ENCODE assay signal across 9 cellular contexts in genomic region chr9:131361202-131361833, GRCh38. TPM values are rescaled to one million over a fixed set of nuclear protein-coding genes. Genes with fewer than 3 reads are reported as not detected.
A peak's percentile ranks its signal among the peaks of the same experiment; 100 is the strongest.
DNase-seq lines count a peak whose midpoint lies in the region; ATAC-seq and TF ChIP-seq lines count a peak whose summit lies in the region.
"Had no signal": no experiment of that assay in that cellular context is flagged by ENCODE, and none has a peak within 500 bp of the region (broad histone marks: within the 10 kb centered on the region; RNA-seq: fewer than 3 reads in every experiment).

No MANE protein-coding gene starts in this region.

- no peak overlapping the region for H3K23ac ChIP-seq in IMR-90 (ENCODE audit: low read depth, low read length)

- H3K4me3 ChIP-seq in AG10803 (ENCODE audit: low read length) (no peak overlapping the region), IMR-90 (ENCODE audit: insufficient read depth, low read depth, low read length) (no peak overlapping the region), lung (no peak overlapping the region), A673 (ENCODE audit: low read depth, low read length, poor library complexity, severe bottlenecking) (no peak overlapping the region)

- TF ChIP-seq POLR2A in IMR-90 (IDR thresholded peaks at IDR 0.05; ENCODE audit: low read depth, low read length), result no peak

- H3K14ac ChIP-seq in IMR-90 (replicated peaks; ENCODE audit: low read depth, low read length), result no peak overlapping the region

- H3K27ac Mint-ChIP-seq in activated T-helper 2 cell treated with anti-CD3 and anti-CD28 coated beads, Interferon-gamma antibody, Interleukin-2, Interleukin-4, amounts not matched to agents 10 μg/mL and 5 μg/mL and 100 μg/mL, durations not matched to agents 14 hours and 24 hours and 36 hours, result peak overlapping the region; percentile 46
- no peak overlapping the region for H3K27ac Mint-ChIP-seq in stimulated activated naive B cell treated with anti-CD40 and anti-IgM and Interleukin-4, amounts not matched to agents 10 μg/mL and 1 μg/mL and 100 μg/mL, for 72 hours

- no peak overlapping the region for H3K27ac ChIP-seq in IMR-90 (ENCODE audit: insufficient read depth, low read length)
- peak overlapping the region in 1 of 2 donors; percentile 1 for H3K27ac ChIP-seq in lung (ENCODE audit: low read depth in 1 of 2, low read length in 1 of 2)
- H3K27ac ChIP-seq in A673 (ENCODE audit: low read depth, low read length, poor library complexity, severe bottlenecking), result no peak overlapping the region

- no peak overlapping the region for H2BK20ac ChIP-seq in IMR-90 (ENCODE audit: low read depth, low read length)

- no peak overlapping the region for H2AK5ac ChIP-seq in IMR-90 (ENCODE audit: low read depth, low read length)

- H3K27me3 Mint-ChIP-seq in activated T-helper 2 cell treated with anti-CD3 and anti-CD28 coated beads, Interferon-gamma antibody, Interleukin-2, Interleukin-4, amounts not matched to agents 10 μg/mL and 5 μg/mL and 100 μg/mL, durations not matched to agents 14 hours and 24 hours and 36 hours (ENCODE audit: low read depth), result no peaks in the 10 kb centered on the region
- H3K27me3 Mint-ChIP-seq in stimulated activated naive B cell treated with anti-CD40 and anti-IgM and Interleukin-4, amounts not matched to agents 10 μg/mL and 1 μg/mL and 100 μg/mL, for 72 hours, result no peaks in the 10 kb centered on the region

- H3K9me3 ChIP-seq in IMR-90 (ENCODE audit: control insufficient read depth, insufficient read depth, low read length), result no peaks in the 10 kb centered on the region
- no peaks in the 10 kb centered on the region for H3K9me3 ChIP-seq in lung (ENCODE audit: control insufficient read depth in 2 of 2, insufficient read depth in 1 of 2, low read length in 1 of 2)
- no peaks in the 10 kb centered on the region for H3K9me3 ChIP-seq in A673 (ENCODE audit: low read depth, low read length, poor library complexity, severe bottlenecking)

- DNase-seq in AG10803 (ENCODE audit: low read depth) (peak; percentile 5), IMR-90 (no peak), lung (ENCODE audit: low spot score) (peak; percentile 42), A673 (ENCODE audit: low spot score) (no peak)
- no peak for DNase-seq in activated T-helper 2 cell treated with anti-CD3 and anti-CD28 coated beads, Interferon-gamma antibody, Interleukin-2, Interleukin-4, amounts not matched to agents 10 μg/mL and 5 μg/mL and 100 μg/mL, durations not matched to agents 14 hours and 24 hours and 36 hours (ENCODE audit: low spot score)
- DNase-seq in stimulated activated naive B cell treated with anti-CD40 and anti-IgM and Interleukin-4, amounts not matched to agents 10 μg/mL and 1 μg/mL and 100 μg/mL, for 72 hours, result no peak
- DNase-seq: GF-D8 had no signal

- no peak overlapping the region for H2BK15ac ChIP-seq in IMR-90 (ENCODE audit: low read depth, low read length)

- H3K27me3 ChIP-seq in IMR-90 (ENCODE audit: control insufficient read depth, insufficient read depth, low read length) (no peaks in the 10 kb centered on the region), lung (ENCODE audit: control insufficient read depth, insufficient read depth) (no peaks in the 10 kb centered on the region), A673 (replicated peaks; ENCODE audit: insufficient read depth, low read depth, low read length, poor library complexity) (no peaks in the 10 kb centered on the region)

- H3K36me3 ChIP-seq in IMR-90 (ENCODE audit: control insufficient read depth, insufficient read depth, low read length), result no peaks in the 10 kb centered on the region
- no peaks in the 10 kb centered on the region for H3K36me3 ChIP-seq in lung (ENCODE audit: control insufficient read depth in 2 of 2, insufficient read depth in 2 of 2, low read length in 2 of 2)
- H3K36me3 ChIP-seq in A673 (ENCODE audit: insufficient read depth, low read length, poor library complexity, severe bottlenecking), result no peaks in the 10 kb centered on the region

- H3K9me3 Mint-ChIP-seq in activated T-helper 2 cell treated with anti-CD3 and anti-CD28 coated beads, Interferon-gamma antibody, Interleukin-2, Interleukin-4, amounts not matched to agents 10 μg/mL and 5 μg/mL and 100 μg/mL, durations not matched to agents 14 hours and 24 hours and 36 hours, result no peaks in the 10 kb centered on the region
- no peaks in the 10 kb centered on the region for H3K9me3 Mint-ChIP-seq in stimulated activated naive B cell treated with anti-CD40 and anti-IgM and Interleukin-4, amounts not matched to agents 10 μg/mL and 1 μg/mL and 100 μg/mL, for 72 hours

- H2AFZ ChIP-seq in IMR-90 (replicated peaks; ENCODE audit: low read length, poor library complexity), result no peak overlapping the region

- 20% methylated on average over 1 of the region's 8 CpGs; no CpG with 5 or more reads in 1 of the 2 experiments for WGBS in IMR-90 (ENCODE audit: extremely low coverage in 2 of 2, insufficient read length in 1 of 2), 2 experiments
- 24 to 42% methylated on average over 8 of the region's 8 CpGs for WGBS in lung, 2 donors

- intact Hi-C loops in IMR-90 (cut with micrococcal nuclease), result no loop called here
- intact Hi-C loops in activated T-helper 2 cell treated with anti-CD3 and anti-CD28 coated beads, Interferon-gamma antibody, Interleukin-2, Interleukin-4, amounts not matched to agents 10 μg/mL and 5 μg/mL and 100 μg/mL, durations not matched to agents 14 hours and 24 hours and 36 hours (cut with micrococcal nuclease), result no loop called here
- intact Hi-C loops in A673 (cut with micrococcal nuclease; ENCODE audit: unreplicated experiment), result no loop called here

- no peak for TF ChIP-seq RAD21 in IMR-90 (IDR thresholded peaks at IDR 0.05; ENCODE audit: low read length)

- no peak overlapping the region for H4K5ac ChIP-seq in IMR-90 (ENCODE audit: low read depth, low read length)

- H3K4me2 ChIP-seq in IMR-90 (ENCODE audit: low read depth, low read length), result no peak overlapping the region

- H3K4ac ChIP-seq in IMR-90 (ENCODE audit: low read depth, low read length), result no peak overlapping the region

- no peak overlapping the region for H2AK9ac ChIP-seq in IMR-90 (replicated peaks; ENCODE audit: low read depth, low read length, poor library complexity)

- ATAC-seq in IMR-90 (ENCODE audit: low read depth) (peak; percentile 35), lung (ENCODE audit: insufficient read depth, low FRiP score) (no peak), HG03175 (IDR thresholded peaks at IDR 0.05; ENCODE audit: unreplicated experiment) (no peak), HG03045 (IDR thresholded peaks at IDR 0.05; ENCODE audit: unreplicated experiment) (no peak)
- no peak for ATAC-seq in stimulated activated naive B cell treated with anti-CD40 and anti-IgM and Interleukin-4, amounts not matched to agents 10 μg/mL and 1 μg/mL and 100 μg/mL, for 72 hours (replicated peaks)

- no peak for TF ChIP-seq CTCF in AG10803 (conservative IDR thresholded peaks at IDR 0.05; ENCODE audit: low read length)
- TF ChIP-seq CTCF in IMR-90 (conservative IDR thresholded peaks at IDR 0.05; ENCODE audit: low read depth, low read length), result no peak
- no peak for TF ChIP-seq CTCF in lung (IDR thresholded peaks at IDR 0.05; ENCODE audit: control extremely low read depth, extremely low read depth)
- TF ChIP-seq CTCF in A673 (conservative IDR thresholded peaks at IDR 0.05; ENCODE audit: low read depth, low read length), result no peak

- no peak overlapping the region for H3K18ac ChIP-seq in IMR-90 (ENCODE audit: low read depth, low read length)

- dilution Hi-C loops in IMR-90 (cut with HindIII; ENCODE audit: low sequenced_read_pairs, unreplicated experiment), result no loop called here

- peaks cover 2% of the 10 kb centered on the region; the same call in 1 of the 2 replicates for H3K9me1 ChIP-seq in IMR-90 (ENCODE audit: insufficient read depth, low read length)

- no peaks in the 10 kb centered on the region for H4K20me1 ChIP-seq in IMR-90 (ENCODE audit: insufficient read depth, low read length)

- H2BK5ac ChIP-seq in IMR-90 (ENCODE audit: low read depth, low read length, poor library complexity, severe bottlenecking), result no peak overlapping the region

- no peak overlapping the region for H3K9ac ChIP-seq in IMR-90 (ENCODE audit: low read depth, low read length)

- H3K56ac ChIP-seq in IMR-90 (ENCODE audit: extremely low read depth, insufficient read depth, low read length), result no peak overlapping the region

- H3K4me1 ChIP-seq in IMR-90 (ENCODE audit: control insufficient read depth, insufficient read depth, low read length) (peaks cover 3% of the 10 kb centered on the region), lung (ENCODE audit: control insufficient read depth in 2 of 2, insufficient read depth in 2 of 2, low read length in 2 of 2) (peaks cover 0 to 5% of the 10 kb centered on the region in 2 donors), A673 (ENCODE audit: insufficient read depth, low read length, poor library complexity, severe bottlenecking) (peaks cover 6% of the 10 kb centered on the region)

- H4K91ac ChIP-seq in IMR-90 (ENCODE audit: insufficient read depth, low read depth, low read length), result no peak overlapping the region

- no peak overlapping the region for H4K8ac ChIP-seq in IMR-90 (ENCODE audit: low read depth in 2 of 2, low read length in 2 of 2)

- POLR2A ChIA-PET in IMR-90 (lab: Charles Lee; ENCODE audit: unreplicated experiment) (no interaction called here), A673 (lab: Charles Lee; ENCODE audit: low non-redundant PET) (no interaction called here)

- CTCF ChIA-PET in IMR-90 (lab: Yijun Ruan, JAX) (no interaction called here), A673 (lab: Charles Lee) (interaction anchor here (0.9 kb wide), 1 partner anchor 11 kb away, joined by 3 read pairs; no protein-coding TSS in a partner anchor)

- peaks cover 19% of the 10 kb centered on the region for H3K4me1 Mint-ChIP-seq in activated T-helper 2 cell treated with anti-CD3 and anti-CD28 coated beads, Interferon-gamma antibody, Interleukin-2, Interleukin-4, amounts not matched to agents 10 μg/mL and 5 μg/mL and 100 μg/mL, durations not matched to agents 14 hours and 24 hours and 36 hours (ENCODE audit: low read depth)
- peaks cover 3 to 9% of the 10 kb centered on the region in 2 donors for H3K4me1 Mint-ChIP-seq in stimulated activated naive B cell treated with anti-CD40 and anti-IgM and Interleukin-4, amounts not matched to agents 10 μg/mL and 1 μg/mL and 100 μg/mL, for 72 hours

- no peaks in the 10 kb centered on the region for H3K36me3 Mint-ChIP-seq in activated T-helper 2 cell treated with anti-CD3 and anti-CD28 coated beads, Interferon-gamma antibody, Interleukin-2, Interleukin-4, amounts not matched to agents 10 μg/mL and 5 μg/mL and 100 μg/mL, durations not matched to agents 14 hours and 24 hours and 36 hours (ENCODE audit: low read depth)
- H3K36me3 Mint-ChIP-seq in stimulated activated naive B cell treated with anti-CD40 and anti-IgM and Interleukin-4, amounts not matched to agents 10 μg/mL and 1 μg/mL and 100 μg/mL, for 72 hours, result no peaks in the 10 kb centered on the region

- H3K79me1 ChIP-seq in IMR-90 (ENCODE audit: low read depth in 1 of 2, low read length in 2 of 2), result no peaks in the 10 kb centered on the region

- H2BK120ac ChIP-seq in IMR-90 (ENCODE audit: low read depth, low read length), result no peak overlapping the region

- BruUV-seq in IMR-90 (replicated peaks; lab: Mats Ljungman, UMichigan) (no TSS peak), A673 (replicated peaks; lab: Mats Ljungman, UMichigan) (no TSS peak)

- no peak overlapping the region for H3K4me3 Mint-ChIP-seq in activated T-helper 2 cell treated with anti-CD3 and anti-CD28 coated beads, Interferon-gamma antibody, Interleukin-2, Interleukin-4, amounts not matched to agents 10 μg/mL and 5 μg/mL and 100 μg/mL, durations not matched to agents 14 hours and 24 hours and 36 hours (ENCODE audit: low read depth)
- H3K4me3 Mint-ChIP-seq in stimulated activated naive B cell treated with anti-CD40 and anti-IgM and Interleukin-4, amounts not matched to agents 10 μg/mL and 1 μg/mL and 100 μg/mL, for 72 hours, result no peak overlapping the region

- in situ Hi-C loops in IMR-90 (cut with MboI; ENCODE audit: low sequenced_read_pairs), result no loop called here

RNA-seq across cellular contexts. Expression of gene PRRC2B, which starts 32.6 kb away (rescaled TPM):
- 19.4 and 22.2 TPM in 2 replicates for total RNA-seq in IMR-90 (2012; rRNA removed)
- polyA plus RNA-seq in IMR-90 (2012; rRNA removed), result 39.1 and 46.5 TPM in 2 replicates
- polyA plus RNA-seq in IMR-90 (2012; cell fraction: cytosol; rRNA removed), result 26.8 and 31.7 TPM in 2 replicates
- polyA plus RNA-seq in IMR-90 (2012; cell fraction: nucleus; rRNA removed; ENCODE audit: low replicate concordance), result 111 and 118 TPM in 2 replicates
- total RNA-seq in activated T-helper 2 cell treated with anti-CD3 and anti-CD28 coated beads, Interferon-gamma antibody, Interleukin-2, Interleukin-4, amounts not matched to agents 10 μg/mL and 5 μg/mL and 100 μg/mL, durations not matched to agents 14 hours and 24 hours and 36 hours, result 150 and 174 TPM in 2 replicates
- 100 to 1,000 TPM; 124 to 171 TPM for total RNA-seq in lung
- polyA plus RNA-seq in lung, result 10 to 100 TPM; 39.4 to 59.0 TPM
- 317 and 318 TPM in 2 replicates for total RNA-seq in A673 (2021)

Comparison
In these comparisons a context has a peak if more than half of its experiments do, and no peak if none do; other contexts are left out.
1. DNase-seq: peak in AG10803 (single experiment) and lung (single experiment); none in IMR-90 (single experiment), activated T-helper 2 cell treated with anti-CD3 and anti-CD28 coated beads, Interferon-gamma antibody, Interleukin-2, Interleukin-4, amounts not matched to agents 10 μg/mL and 5 μg/mL and 100 μg/mL, durations not matched to agents 14 hours and 24 hours and 36 hours (single experiment), stimulated activated naive B cell treated with anti-CD40 and anti-IgM and Interleukin-4, amounts not matched to agents 10 μg/mL and 1 μg/mL and 100 μg/mL, for 72 hours (single experiment) and A673 (single experiment).